ENCODE assay signal across 2 cellular contexts in genomic region chr6:43968110-43968965, GRCh38.
A peak's percentile ranks its signal among the peaks of the same experiment; 100 is the strongest.
TF ChIP-seq lines count a peak whose summit lies in the region.

No MANE protein-coding gene starts in this region.

TF ChIP-seq in SK-N-SH, 30 proteins besides CTCF, POLR2A, EP300 and RAD21 (continued from another document):
- TF ChIP-seq FOXJ3 (CRISPR knock-in tag; IDR thresholded peaks at IDR 0.05) (0 out of 2 replicates have a peak, but pooled peaks have one; percentile 44), FOXM1 (IDR thresholded peaks at IDR 0.05; ENCODE audit: low read depth) (no peak), FOSL2 (IDR thresholded peaks at IDR 0.05; ENCODE audit: borderline replicate concordance, low read depth) (no peak)

TF ChIP-seq in H1, 55 proteins besides CTCF, POLR2A, EP300 and RAD21 (continued from another document):
- peak; percentile 63; the same call in 1 of the 2 replicates for TF ChIP-seq TEAD4 (IDR thresholded peaks at IDR 0.05; ENCODE audit: low read depth, low read length)
- TF ChIP-seq, protein P1, sequence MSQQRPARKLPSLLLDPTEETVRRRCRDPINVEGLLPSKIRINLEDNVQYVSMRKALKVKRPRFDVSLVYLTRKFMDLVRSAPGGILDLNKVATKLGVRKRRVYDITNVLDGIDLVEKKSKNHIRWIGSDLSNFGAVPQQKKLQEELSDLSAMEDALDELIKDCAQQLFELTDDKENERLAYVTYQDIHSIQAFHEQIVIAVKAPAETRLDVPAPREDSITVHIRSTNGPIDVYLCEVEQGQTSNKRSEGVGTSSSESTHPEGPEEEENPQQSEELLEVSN (IDR thresholded peaks at IDR 0.05) = peak; percentile 46; the same call in 1 of the 2 replicates
- no peak for TF ChIP-seq CTBP2 (IDR thresholded peaks at IDR 0.05; ENCODE audit: borderline replicate concordance, insufficient read depth, insufficient read length, low read length)
- TF ChIP-seq SUZ12 (IDR thresholded peaks at IDR 0.05; ENCODE audit: low read length) = no peak
- no peak for TF ChIP-seq CHD7 (IDR thresholded peaks at IDR 0.05; ENCODE audit: insufficient replicate concordance, low read length)
- TF ChIP-seq POLR2AphosphoS5 (IDR thresholded peaks at IDR 0.05; ENCODE audit: low read depth, low read length) = no peak
- no peak for TF ChIP-seq ASH2L (IDR thresholded peaks at IDR 0.05; ENCODE audit: low read length)
- no peak for TF ChIP-seq SP4 (IDR thresholded peaks at IDR 0.05; ENCODE audit: low read length)
- no peak for TF ChIP-seq YY1 (IDR thresholded peaks at IDR 0.05; ENCODE audit: low read depth, low read length)
- TF ChIP-seq CEBPB (IDR thresholded peaks at IDR 0.05; ENCODE audit: low read depth, low read length) = no peak
- no peak for TF ChIP-seq SP1 (IDR thresholded peaks at IDR 0.05; ENCODE audit: low read depth, low read length)
- TF ChIP-seq CBX5 (IDR thresholded peaks at IDR 0.05; ENCODE audit: low read depth, low read length) = no peak
- TF ChIP-seq BACH1 (IDR thresholded peaks at IDR 0.05; ENCODE audit: low read length) = no peak
- TF ChIP-seq SRF (IDR thresholded peaks at IDR 0.05; ENCODE audit: low read depth, low read length) = no peak
- TF ChIP-seq KDM1A (IDR thresholded peaks at IDR 0.05; ENCODE audit: borderline replicate concordance, low read length) = peak; percentile 90
- TF ChIP-seq, protein P2, sequence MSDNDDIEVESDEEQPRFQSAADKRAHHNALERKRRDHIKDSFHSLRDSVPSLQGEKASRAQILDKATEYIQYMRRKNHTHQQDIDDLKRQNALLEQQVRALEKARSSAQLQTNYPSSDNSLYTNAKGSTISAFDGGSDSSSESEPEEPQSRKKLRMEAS (IDR thresholded peaks at IDR 0.05) = peak; percentile 86
